ENCODE assay signal across 8 cellular contexts in genomic region chr21:33478182-33478581, GRCh38. TPM values are rescaled to one million over a fixed set of nuclear protein-coding genes. Genes with fewer than 3 reads are reported as not detected.
A peak's percentile ranks its signal among the peaks of the same experiment; 100 is the strongest.
DNase-seq lines count a peak whose midpoint lies in the region; ATAC-seq and TF ChIP-seq lines count a peak whose summit lies in the region.

No MANE protein-coding gene starts in this region.

- peak overlapping the region; percentile 89 for H3K4me3 ChIP-seq in iPS-18c (ENCODE audit: insufficient read depth, low read depth, low read length)

- H3K4me1 Mint-ChIP-seq in T-helper 1 cell treated with Interleukin-12 subunit alpha and Interleukin-12 subunit beta and Interleukin-4 antibody, amounts not matched to agents 30 μg/mL and 1 μg/mL, for 36 hours (ENCODE audit: low read depth) = peaks cover 14% of the 10 kb centered on the region
- H3K4me1 Mint-ChIP-seq in activated CD8-positive, alpha-beta T cell treated with anti-CD3 and anti-CD28 coated beads for 36 hours (ENCODE audit: low read depth) = peaks cover 22% of the 10 kb centered on the region
- H3K4me1 Mint-ChIP-seq in stimulated activated naive B cell treated with anti-CD40 and anti-IgM and Interleukin-4, amounts not matched to agents 10 μg/mL and 1 μg/mL and 100 μg/mL, for 72 hours = peaks cover 8 to 26% of the 10 kb centered on the region in 2 donors

- no peaks in the 10 kb centered on the region for H3K36me3 Mint-ChIP-seq in T-helper 1 cell treated with Interleukin-12 subunit alpha and Interleukin-12 subunit beta and Interleukin-4 antibody, amounts not matched to agents 30 μg/mL and 1 μg/mL, for 36 hours (ENCODE audit: low read depth)
- peaks cover 1% of the 10 kb centered on the region for H3K36me3 Mint-ChIP-seq in activated CD8-positive, alpha-beta T cell treated with anti-CD3 and anti-CD28 coated beads for 36 hours (ENCODE audit: low read depth)
- H3K36me3 Mint-ChIP-seq in stimulated activated naive B cell treated with anti-CD40 and anti-IgM and Interleukin-4, amounts not matched to agents 10 μg/mL and 1 μg/mL and 100 μg/mL, for 72 hours = peaks cover 5 to 6% of the 10 kb centered on the region in 2 donors

- no peak for ATAC-seq in activated CD8-positive, alpha-beta T cell treated with anti-CD3 and anti-CD28 coated beads for 36 hours
- no peak for ATAC-seq in stimulated activated naive B cell treated with anti-CD40 and anti-IgM and Interleukin-4, amounts not matched to agents 10 μg/mL and 1 μg/mL and 100 μg/mL, for 72 hours (replicated peaks)

- intact Hi-C loops in activated CD8-positive, alpha-beta T cell treated with anti-CD3 and anti-CD28 coated beads for 36 hours (cut with micrococcal nuclease) = loop anchor here (5.0 kb wide), 1 partner anchor 64 kb away; the partner anchor contains the start of genes GART and SON

- CTCF ChIA-PET in activated CD8-positive, alpha-beta T cell treated with anti-CD3 and anti-CD28 coated beads for 36 hours (lab: Charles Lee) = no interaction called here

- DNase-seq in T-helper 1 cell (no peak), islet precursor cell (no peak), C1 segment of cervical spinal cord (lab: John Stamatoyannopoulos, UW) (no peak), UCSD-AML1 (lab: John Stamatoyannopoulos, UW; ENCODE audit: unreplicated experiment) (no peak)
- no peak for DNase-seq in activated CD8-positive, alpha-beta T cell treated with anti-CD3 and anti-CD28 coated beads for 36 hours
- DNase-seq in stimulated activated naive B cell treated with anti-CD40 and anti-IgM and Interleukin-4, amounts not matched to agents 10 μg/mL and 1 μg/mL and 100 μg/mL, for 72 hours = no peak

- H3K9me3 ChIP-seq in iPS-18c (ENCODE audit: control insufficient read depth, insufficient read depth, low read length) = no peaks in the 10 kb centered on the region

- TF ChIP-seq CTCF in activated CD8-positive, alpha-beta T cell treated with anti-CD3 and anti-CD28 coated beads for 36 hours (IDR thresholded peaks at IDR 0.05) = no peak

- peak overlapping the region; percentile 60 for H3K27ac Mint-ChIP-seq in T-helper 1 cell treated with Interleukin-12 subunit alpha and Interleukin-12 subunit beta and Interleukin-4 antibody, amounts not matched to agents 30 μg/mL and 1 μg/mL, for 36 hours
- peak overlapping the region; percentile 85 for H3K27ac Mint-ChIP-seq in activated CD8-positive, alpha-beta T cell treated with anti-CD3 and anti-CD28 coated beads for 36 hours
- peak overlapping the region; percentile 92 for H3K27ac Mint-ChIP-seq in stimulated activated naive B cell treated with anti-CD40 and anti-IgM and Interleukin-4, amounts not matched to agents 10 μg/mL and 1 μg/mL and 100 μg/mL, for 72 hours

- H3K4me3 Mint-ChIP-seq in T-helper 1 cell treated with Interleukin-12 subunit alpha and Interleukin-12 subunit beta and Interleukin-4 antibody, amounts not matched to agents 30 μg/mL and 1 μg/mL, for 36 hours = peak overlapping the region; percentile 80
- H3K4me3 Mint-ChIP-seq in activated CD8-positive, alpha-beta T cell treated with anti-CD3 and anti-CD28 coated beads for 36 hours = peak overlapping the region; percentile 92
- peak overlapping the region; percentile 86 to 88 for H3K4me3 Mint-ChIP-seq in stimulated activated naive B cell treated with anti-CD40 and anti-IgM and Interleukin-4, amounts not matched to agents 10 μg/mL and 1 μg/mL and 100 μg/mL, for 72 hours

- POLR2A ChIA-PET in activated CD8-positive, alpha-beta T cell treated with anti-CD3 and anti-CD28 coated beads for 36 hours (lab: Charles Lee) = no interaction called here

- peaks cover 10% of the 10 kb centered on the region for H3K27me3 Mint-ChIP-seq in T-helper 1 cell treated with Interleukin-12 subunit alpha and Interleukin-12 subunit beta and Interleukin-4 antibody, amounts not matched to agents 30 μg/mL and 1 μg/mL, for 36 hours (ENCODE audit: low read depth)
- no peaks in the 10 kb centered on the region for H3K27me3 Mint-ChIP-seq in activated CD8-positive, alpha-beta T cell treated with anti-CD3 and anti-CD28 coated beads for 36 hours
- H3K27me3 Mint-ChIP-seq in stimulated activated naive B cell treated with anti-CD40 and anti-IgM and Interleukin-4, amounts not matched to agents 10 μg/mL and 1 μg/mL and 100 μg/mL, for 72 hours = no peaks in the 10 kb centered on the region

- no peaks in the 10 kb centered on the region for H3K9me3 Mint-ChIP-seq in T-helper 1 cell treated with Interleukin-12 subunit alpha and Interleukin-12 subunit beta and Interleukin-4 antibody, amounts not matched to agents 30 μg/mL and 1 μg/mL, for 36 hours
- H3K9me3 Mint-ChIP-seq in activated CD8-positive, alpha-beta T cell treated with anti-CD3 and anti-CD28 coated beads for 36 hours = no peaks in the 10 kb centered on the region
- H3K9me3 Mint-ChIP-seq in stimulated activated naive B cell treated with anti-CD40 and anti-IgM and Interleukin-4, amounts not matched to agents 10 μg/mL and 1 μg/mL and 100 μg/mL, for 72 hours = no peaks in the 10 kb centered on the region

RNA-seq across cellular contexts. Expression of gene TMEM50B, which starts 1.6 kb away (rescaled TPM):
- 10 to 100 TPM; 14.4 to 15.2 TPM for total RNA-seq in activated CD8-positive, alpha-beta T cell treated with anti-CD3 and anti-CD28 coated beads for 36 hours

RNA-seq across cellular contexts. Expression of gene DNAJC28, which starts 13.3 kb away (rescaled TPM):
- total RNA-seq in activated CD8-positive, alpha-beta T cell treated with anti-CD3 and anti-CD28 coated beads for 36 hours = under 1 TPM; 0.22 to 0.56 TPM
